8 cellular contexts compared by ENCODE assay signal in genomic region chr19:34733826-34734600, GRCh38. TPM values are rescaled to one million over a fixed set of nuclear protein-coding genes. Genes with fewer than 3 reads are reported as not detected.
DNase-seq lines count a peak whose midpoint lies in the region; ATAC-seq, FAIRE-seq and TF ChIP-seq lines count a peak whose summit lies in the region.

TSS of gene ZNF181 (plus strand) at chr19:34734243. CDS start at chr19:34735038, 795 bp downstream.

- peaks cover 16% of the 10 kb centered on the region for H3K4me1 ChIP-seq in keratinocyte (ENCODE audit: control insufficient read depth, extremely low read depth, insufficient read depth, low read length)

- dilution Hi-C loops in keratinocyte (cut with MboI; ENCODE audit: extremely low pct_ligation_motif_present, low sequenced_read_pairs): no loop called here

- FAIRE-seq in keratinocyte (lab: Jason Lieb, UNC): peak; percentile 48

- peak within 1 kb of the TSS; percentile 87 for H3K27ac ChIP-seq in keratinocyte (ENCODE audit: control insufficient read depth, insufficient read depth, low read length)

- H4K20me1 ChIP-seq in keratinocyte (ENCODE audit: control insufficient read depth, extremely low read depth, insufficient read depth, low read length): no peaks in the 10 kb centered on the region

- H3K27me3 ChIP-seq in keratinocyte (ENCODE audit: control insufficient read depth, extremely low read depth, insufficient read depth, low read length): no peaks in the 10 kb centered on the region

- no peaks in the 10 kb centered on the region for H3K9me1 ChIP-seq in keratinocyte (ENCODE audit: control insufficient read depth, extremely low read depth, insufficient read depth, low read length)

- ATAC-seq in GM18909 (IDR thresholded peaks at IDR 0.05; ENCODE audit: poor library complexity, unreplicated experiment) (peak; percentile 78), HG03159 (IDR thresholded peaks at IDR 0.05; ENCODE audit: unreplicated experiment) (peak; percentile 86)

- DNase-seq in AG08395 (ENCODE audit: low spot score) (peak; percentile 90), NCI-H2227 (lab: John Stamatoyannopoulos, UW; ENCODE audit: unreplicated experiment) (peak; percentile 100), keratinocyte (ENCODE audit: low read depth, low spot score) (no peak)
- peak; percentile 59 to 65 (median 65) for DNase-seq in activated CD4-positive, CD25-positive, alpha-beta regulatory T cell (lab: John Stamatoyannopoulos, UW)
- DNase-seq in central memory CD4-positive, alpha-beta T cell: peak; percentile 79
- peak; percentile 71 to 77 (median 74) for DNase-seq in stimulated activated CD4-positive, alpha-beta T cell treated with anti-CD3 and anti-CD28 coated beads, Interleukin-12 subunit alpha, Interleukin-12 subunit beta, amount 100 ng/mL, for 48 hours (ENCODE audit: low read depth in 2 of 3, low spot score in 1 of 3)

- H3K79me2 ChIP-seq in keratinocyte (ENCODE audit: control insufficient read depth, insufficient read depth, low read length): no peaks in the 10 kb centered on the region

- peak within 1 kb of the TSS; percentile 99 for H3K4me2 ChIP-seq in keratinocyte (ENCODE audit: control insufficient read depth, extremely low read depth, insufficient read depth, low read depth, low read length)

- TF ChIP-seq CTCF in keratinocyte (optimal IDR thresholded peaks at IDR 0.05 in 1 of 3, IDR thresholded peaks at IDR 0.05 in 1 of 3, conservative IDR thresholded peaks at IDR 0.05 in 1 of 3; ENCODE audit: extremely low read depth in 1 of 3, insufficient read depth in 2 of 3, low read length in 3 of 3): peak in 1 of 3 experiments; percentile 2

- peak within 1 kb of the TSS; percentile 92 for H2AFZ ChIP-seq in keratinocyte (ENCODE audit: control insufficient read depth, low read length)

- H3K9ac ChIP-seq in keratinocyte (ENCODE audit: control insufficient read depth, extremely low read depth, insufficient read depth, low read length): peak within 1 kb of the TSS; percentile 90

- H3K36me3 ChIP-seq in keratinocyte (ENCODE audit: control insufficient read depth in 2 of 2, extremely low read depth in 1 of 2, insufficient read depth in 2 of 2, low read length in 2 of 2): peaks cover 0 to 1% of the 10 kb centered on the region in 2 experiments

- H3K9me3 ChIP-seq in keratinocyte (ENCODE audit: control insufficient read depth, low read depth, low read length): no peaks in the 10 kb centered on the region

- peak within 1 kb of the TSS; percentile 86 to 88 (median 86) for H3K4me3 ChIP-seq in keratinocyte (ENCODE audit: control insufficient read depth in 2 of 3, extremely low read depth in 1 of 3, insufficient read depth in 2 of 3, low read depth in 1 of 3, low read length in 3 of 3)

RNA-seq across cellular contexts. Expression of gene ZNF181, which starts in this region (rescaled TPM):
- polyA plus RNA-seq in keratinocyte: 2.9 to 4.5 TPM (median 4.0 TPM) in 3 replicates
- polyA plus RNA-seq in keratinocyte (2011; ENCODE audit: low read depth): 3.7 TPM
- 2.0 and 2.9 TPM in 2 replicates for polyA plus RNA-seq in keratinocyte (2011; cell fraction: cytosol; rRNA removed)
- 5.9 and 8.3 TPM in 2 replicates for polyA plus RNA-seq in keratinocyte (2011; cell fraction: nucleus; rRNA removed)
- 2.3 and 3.0 TPM in 2 replicates for polyA plus RNA-seq in keratinocyte (2012; ENCODE audit: low replicate concordance)
- 0.39 to 2.0 TPM (median 2.0 TPM) in 3 replicates for polyA minus RNA-seq in keratinocyte
- 1.2 TPM for polyA minus RNA-seq in keratinocyte (2011; cell fraction: cytosol; rRNA and poly(A)+ RNA removed)
- polyA minus RNA-seq in keratinocyte (2011; cell fraction: nucleus; rRNA and poly(A)+ RNA removed): 2.0 and 4.0 TPM in 2 replicates
